In the genomic region with DNA sequence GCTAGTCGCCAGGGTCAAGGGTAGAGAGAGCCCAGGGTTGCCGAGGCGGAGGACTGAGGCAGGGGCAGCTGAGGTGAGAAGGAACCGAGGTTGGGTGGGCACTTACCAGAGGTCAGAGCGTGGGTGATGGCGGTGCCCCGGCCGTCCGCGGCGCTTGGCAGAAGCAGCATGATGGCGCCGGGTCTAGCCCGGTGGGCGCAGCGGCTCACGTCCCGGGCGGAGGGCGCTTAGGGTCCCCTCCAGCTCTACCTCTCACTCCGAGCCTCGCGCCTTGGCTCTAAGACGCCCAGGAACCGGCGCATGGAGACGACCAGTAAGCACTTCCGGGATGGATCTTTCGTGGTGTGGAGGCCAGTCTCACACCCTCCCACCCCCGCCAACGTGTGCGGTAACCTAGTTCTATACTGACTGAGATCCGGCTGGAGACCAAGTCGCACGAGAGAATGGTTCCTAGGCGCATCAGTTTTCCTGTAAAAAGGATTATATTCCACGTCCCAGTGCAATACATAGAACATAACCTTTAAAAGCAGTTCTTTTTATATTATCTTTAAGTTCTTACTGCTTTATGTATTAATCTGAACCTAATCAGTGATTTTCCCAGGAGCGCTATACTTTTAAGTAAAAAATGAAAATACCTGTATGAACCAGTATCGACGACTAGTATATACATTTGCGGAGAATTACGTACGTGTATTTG, we compare ENCODE assay signal across 8 cellular contexts. TPM values are rescaled to one million over a fixed set of nuclear protein-coding genes. Genes with fewer than 3 reads are reported as not detected.
A peak's percentile ranks its signal among the peaks of the same experiment; 100 is the strongest.
DNase-seq lines count a peak whose midpoint lies in the region; ATAC-seq lines count a peak whose summit lies in the region.

A gene with protein sequence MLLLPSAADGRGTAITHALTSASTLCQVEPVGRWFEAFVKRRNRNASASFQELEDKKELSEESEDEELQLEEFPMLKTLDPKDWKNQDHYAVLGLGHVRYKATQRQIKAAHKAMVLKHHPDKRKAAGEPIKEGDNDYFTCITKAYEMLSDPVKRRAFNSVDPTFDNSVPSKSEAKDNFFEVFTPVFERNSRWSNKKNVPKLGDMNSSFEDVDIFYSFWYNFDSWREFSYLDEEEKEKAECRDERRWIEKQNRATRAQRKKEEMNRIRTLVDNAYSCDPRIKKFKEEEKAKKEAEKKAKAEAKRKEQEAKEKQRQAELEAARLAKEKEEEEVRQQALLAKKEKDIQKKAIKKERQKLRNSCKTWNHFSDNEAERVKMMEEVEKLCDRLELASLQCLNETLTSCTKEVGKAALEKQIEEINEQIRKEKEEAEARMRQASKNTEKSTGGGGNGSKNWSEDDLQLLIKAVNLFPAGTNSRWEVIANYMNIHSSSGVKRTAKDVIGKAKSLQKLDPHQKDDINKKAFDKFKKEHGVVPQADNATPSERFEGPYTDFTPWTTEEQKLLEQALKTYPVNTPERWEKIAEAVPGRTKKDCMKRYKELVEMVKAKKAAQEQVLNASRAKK (minus strand): TSS at position 315 of the 697 bp plus-strand sequence. CDS start 145 bp downstream, at position 170.

- H3K9me3 Mint-ChIP-seq in effector memory CD8-positive, alpha-beta T cell = no peaks in the 10 kb centered on the region
- no peaks in the 10 kb centered on the region for H3K9me3 Mint-ChIP-seq in memory B cell

- CTCF ChIA-PET in activated CD8-positive, alpha-beta memory T cell treated with anti-CD3 and anti-CD28 coated beads for 36 hours (lab: Charles Lee) = no interaction called here

- peaks cover 31 to 55% of the 10 kb centered on the region in 2 donors for H3K4me1 Mint-ChIP-seq in effector memory CD8-positive, alpha-beta T cell (ENCODE audit: low read depth in 2 of 2)
- peaks cover 24% of the 10 kb centered on the region for H3K4me1 Mint-ChIP-seq in memory B cell

- H3K27ac Mint-ChIP-seq in effector memory CD8-positive, alpha-beta T cell = peak within 1 kb of the TSS; percentile 98 to 99
- H3K27ac Mint-ChIP-seq in memory B cell = peak within 1 kb of the TSS; percentile 99

- no peaks in the 10 kb centered on the region for H3K27me3 Mint-ChIP-seq in effector memory CD8-positive, alpha-beta T cell
- H3K27me3 Mint-ChIP-seq in memory B cell = no peaks in the 10 kb centered on the region

- POLR2A ChIA-PET in activated CD8-positive, alpha-beta memory T cell treated with anti-CD3 and anti-CD28 coated beads for 36 hours (lab: Charles Lee) = no interaction called here

- DNase-seq in COLO668 (lab: John Stamatoyannopoulos, UW; ENCODE audit: unreplicated experiment) = peak; percentile 89
- DNase-seq in HS-5 (ENCODE audit: low read depth) = peak; percentile 70
- DNase-seq in NOMO-1 (lab: John Stamatoyannopoulos, UW; ENCODE audit: unreplicated experiment in 2 of 2) = peak; percentile 54 to 69
- peak; percentile 79 to 81 (median 81) for DNase-seq in effector memory CD8-positive, alpha-beta T cell
- peak; percentile 72 to 74 for DNase-seq in memory B cell (ENCODE audit: low spot score in 2 of 2)
- peak; percentile 77 for DNase-seq in stimulated activated CD8-positive, alpha-beta memory T cell treated with anti-CD3 and anti-CD28 coated beads, Interleukin-12 subunit alpha, Interleukin-12 subunit beta, amount 100 ng/mL, for 1 hour (ENCODE audit: low read depth)

- H3K36me3 Mint-ChIP-seq in effector memory CD8-positive, alpha-beta T cell (ENCODE audit: insufficient read depth) = peaks cover 35% of the 10 kb centered on the region
- peaks cover 16% of the 10 kb centered on the region for H3K36me3 Mint-ChIP-seq in memory B cell

- H3K4me3 Mint-ChIP-seq in effector memory CD8-positive, alpha-beta T cell = peak within 1 kb of the TSS; percentile 99
- peak within 1 kb of the TSS; percentile 99 for H3K4me3 Mint-ChIP-seq in memory B cell

- ATAC-seq in GM19468 (IDR thresholded peaks at IDR 0.05; ENCODE audit: extremely low read depth, unreplicated experiment) (peak; percentile 71), memory B cell (ENCODE audit: low read depth) (peak; percentile 82)
- ATAC-seq in effector memory CD8-positive, alpha-beta T cell (replicated peaks) = peak; percentile 90

RNA-seq across cellular contexts. Expression of the gene that starts here (rescaled TPM):
- 10 to 100 TPM; 56.0 to 56.5 TPM for total RNA-seq in activated CD8-positive, alpha-beta memory T cell treated with anti-CD3 and anti-CD28 coated beads for 36 hours

Comparison
In these comparisons a context has a peak if more than half of its experiments do, and no peak if none do; other contexts are left out.
1. Peak in every context shown above with its lines: DNase-seq and ATAC-seq.